Comparison of ENCODE assay signal across 9 cellular contexts in the genomic region with DNA sequence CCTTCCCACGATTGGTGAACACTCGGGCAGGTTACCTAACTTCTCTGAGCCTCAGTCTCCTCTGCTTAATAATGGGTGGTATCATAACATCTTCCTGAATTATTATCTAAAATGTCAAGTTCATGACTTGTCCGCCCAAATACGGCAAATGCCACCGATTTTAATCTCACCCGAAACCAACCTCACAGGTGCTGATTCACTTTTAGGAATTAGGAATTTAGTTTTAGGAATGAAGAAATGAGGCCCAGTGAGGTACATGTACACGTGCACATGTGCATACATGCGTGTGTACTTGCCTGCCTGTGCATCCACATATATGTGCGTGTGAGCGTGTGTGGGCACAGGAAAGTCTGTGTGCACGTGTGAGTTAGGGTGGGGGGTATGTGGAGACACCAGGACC.
DNase-seq lines count a peak whose midpoint lies in the region; ATAC-seq, FAIRE-seq and TF ChIP-seq lines count a peak whose summit lies in the region.
"Had no signal": no experiment of that assay in that cellular context is flagged by ENCODE, and none has a peak within 500 bp of the region (broad histone marks: within the 10 kb centered on the region; RNA-seq: fewer than 3 reads in every experiment).

No MANE protein-coding gene starts in this region.

- TF ChIP-seq CTCF in HepG2 (CRISPR knock-in tag; IDR thresholded peaks at IDR 0.05) (no peak), right lobe of liver (IDR thresholded peaks at IDR 0.05) (no peak), OCI-LY3 (IDR thresholded peaks at IDR 0.05; ENCODE audit: low read depth, low read length) (no peak), smooth muscle cell (IDR thresholded peaks at IDR 0.05; ENCODE audit: borderline replicate concordance, insufficient read depth, poor library complexity, severe bottlenecking) (no peak)

- H2BK120ac ChIP-seq in trophoblast cell (ENCODE audit: insufficient read depth, low read length, poor library complexity), result no peak overlapping the region

- H4K8ac ChIP-seq in trophoblast cell (ENCODE audit: low read depth, low read length), result no peak overlapping the region

- H3K36me3 ChIP-seq in HepG2 (replicated peaks in 1 of 2; ENCODE audit: control insufficient read depth in 1 of 2, insufficient read depth in 2 of 2, low read length in 2 of 2), result no peaks in the 10 kb centered on the region
- no peaks in the 10 kb centered on the region for H3K36me3 ChIP-seq in right lobe of liver
- no peaks in the 10 kb centered on the region for H3K36me3 ChIP-seq in OCI-LY3 (replicated peaks; ENCODE audit: low read depth, low read length)
- no peaks in the 10 kb centered on the region for H3K36me3 ChIP-seq in trophoblast cell (ENCODE audit: control insufficient read depth in 1 of 2, insufficient read depth in 2 of 2, low read length in 2 of 2)
- no peaks in the 10 kb centered on the region for H3K36me3 ChIP-seq in effector memory CD4-positive, alpha-beta T cell (ENCODE audit: control insufficient read depth, insufficient read depth, low read length)
- no peaks in the 10 kb centered on the region for H3K36me3 ChIP-seq in smooth muscle cell (ENCODE audit: low read depth)

- CTCF ChIA-PET in HepG2 (lab: Yijun Ruan, JAX; ENCODE audit: low intra/inter-chr PET ratio, low total read pairs), result interaction anchor here (0.9 to 3.5 kb wide), 6 partner anchors 10 to 372 kb away, joined by 3 to 36 read pairs (median 6); no protein-coding TSS in a partner anchor

- no peak overlapping the region for H3K4me3 ChIP-seq in HepG2 (replicated peaks in 1 of 3; ENCODE audit: insufficient read depth in 1 of 3, low read depth in 2 of 3, low read length in 3 of 3)
- no peak overlapping the region for H3K4me3 ChIP-seq in right lobe of liver
- no peak overlapping the region for H3K4me3 ChIP-seq in OCI-LY3 (ENCODE audit: low read length)
- H3K4me3 ChIP-seq in trophoblast cell (ENCODE audit: low read depth, low read length), result peak overlapping the region; percentile 32
- no peak overlapping the region for H3K4me3 ChIP-seq in effector memory CD4-positive, alpha-beta T cell (ENCODE audit: insufficient read depth, low read depth, low read length, poor library complexity, severe bottlenecking)
- H3K4me3 ChIP-seq in smooth muscle cell, result no peak overlapping the region
- H3K4me3 ChIP-seq: GM23248, K562 had no signal

- in situ Hi-C loops in HepG2 (cut with HindIII; ENCODE audit: extremely low pct_ligation_motif_present, low pct_unique_long_range_greater_than_20kb), result no loop called here

- no TSS peak for BruUV-seq in HepG2 (replicated peaks; lab: Mats Ljungman, UMichigan)

- no peaks in the 10 kb centered on the region for H3K79me1 ChIP-seq in trophoblast cell (ENCODE audit: low read length)

- H3K23ac ChIP-seq in trophoblast cell (ENCODE audit: low read length), result no peak overlapping the region

- no peak for DNase-seq in HepG2 (ENCODE audit: low spot score)
- no peak for DNase-seq in right lobe of liver
- no peak for DNase-seq in trophoblast cell
- no peak for DNase-seq in effector memory CD4-positive, alpha-beta T cell
- DNase-seq in smooth muscle cell (lab: John Stamatoyannopoulos, UW; ENCODE audit: unreplicated experiment), result no peak

- H2AFZ ChIP-seq in HepG2 (ENCODE audit: low read length), result no peak overlapping the region
- no peak overlapping the region for H2AFZ ChIP-seq in OCI-LY3 (ENCODE audit: low read depth, low read length)
- H2AFZ ChIP-seq in trophoblast cell (ENCODE audit: insufficient read depth, low read length, poor library complexity), result no peak overlapping the region
- H2AFZ ChIP-seq in smooth muscle cell (ENCODE audit: low read depth), result no peak overlapping the region
- H2AFZ ChIP-seq: GM23248 had no signal

- H3K27ac ChIP-seq in HepG2 (ENCODE audit: extremely low read length, insufficient read depth, low read length) (no peak overlapping the region), right lobe of liver (no peak overlapping the region), OCI-LY3 (ENCODE audit: low read length) (no peak overlapping the region), trophoblast cell (ENCODE audit: low read depth, low read length) (no peak overlapping the region), smooth muscle cell (ENCODE audit: low read depth) (no peak overlapping the region)
- no peak overlapping the region for H3K27ac ChIP-seq in effector memory CD4-positive, alpha-beta T cell (ENCODE audit: insufficient read depth, low read length, poor library complexity, severe bottlenecking)
- H3K27ac ChIP-seq: GM23248 had no signal

- POLR2A ChIA-PET in HepG2 (lab: Yijun Ruan, JAX), result no interaction called here

- intact Hi-C loops in HepG2 (cut with micrococcal nuclease; ENCODE audit: unreplicated experiment) (no loop called here), right lobe of liver (cut with DNase I) (loop anchor here in 1 of 2 donors (5.0 kb wide), 1 partner anchor 204 kb away; no protein-coding TSS in a partner anchor)

- TF ChIP-seq POLR2A in HepG2 (IDR thresholded peaks at IDR 0.05; ENCODE audit: insufficient read depth in 1 of 2, low read depth in 2 of 2, low read length in 2 of 2) (no peak), right lobe of liver (IDR thresholded peaks at IDR 0.05) (no peak)

- no peak for TF ChIP-seq EP300 in HepG2 (IDR thresholded peaks at IDR 0.05; ENCODE audit: low read depth in 2 of 2, low read length in 2 of 2)
- no peak for TF ChIP-seq EP300 in HepG2 (CRISPR knock-in tag; IDR thresholded peaks at IDR 0.05; ENCODE audit: borderline replicate concordance)

- no peak overlapping the region for H3K9ac ChIP-seq in HepG2 (ENCODE audit: insufficient read depth, low read depth, low read length)
- H3K9ac ChIP-seq in OCI-LY3 (ENCODE audit: low read length), result no peak overlapping the region
- no peak overlapping the region for H3K9ac ChIP-seq in trophoblast cell (ENCODE audit: low read length)
- H3K9ac ChIP-seq in smooth muscle cell (ENCODE audit: low read depth), result no peak overlapping the region
- H3K9ac ChIP-seq: GM23248 had no signal

- H3K18ac ChIP-seq in trophoblast cell (ENCODE audit: low read length), result no peak overlapping the region

- no peak overlapping the region for H2BK12ac ChIP-seq in trophoblast cell (ENCODE audit: low read length)

- FAIRE-seq in HepG2 (lab: Jason Lieb, UNC), result no peak

- ATAC-seq in HepG2, result no peak
- no peak for ATAC-seq in right lobe of liver
- ATAC-seq in GM19397 (IDR thresholded peaks at IDR 0.05; ENCODE audit: unreplicated experiment), result no peak

- peaks cover 4% of the 10 kb centered on the region; the same call in 1 of the 2 replicates for H4K20me1 ChIP-seq in HepG2 (ENCODE audit: insufficient read depth, low read length)
- no peaks in the 10 kb centered on the region for H4K20me1 ChIP-seq in OCI-LY3 (ENCODE audit: insufficient read depth, low read length)
- no peaks in the 10 kb centered on the region for H4K20me1 ChIP-seq in smooth muscle cell (ENCODE audit: low read depth)

- H3K9me3 ChIP-seq in HepG2 (ENCODE audit: low read length) (no peaks in the 10 kb centered on the region), right lobe of liver (no peaks in the 10 kb centered on the region), OCI-LY3 (ENCODE audit: insufficient read depth, low read length) (no peaks in the 10 kb centered on the region), trophoblast cell (ENCODE audit: insufficient read depth, low read depth, low read length) (peaks cover 2% of the 10 kb centered on the region), smooth muscle cell (replicated peaks; ENCODE audit: low read depth) (no peaks in the 10 kb centered on the region)
- no peaks in the 10 kb centered on the region for H3K9me3 ChIP-seq in effector memory CD4-positive, alpha-beta T cell (ENCODE audit: control insufficient read depth, low read length)

- no peak for TF ChIP-seq RAD21 in HepG2 (CRISPR knock-in tag; IDR thresholded peaks at IDR 0.05)

- peaks cover 22 to 83% of the 10 kb centered on the region in 2 experiments for H3K27me3 ChIP-seq in HepG2 (ENCODE audit: control insufficient read depth in 1 of 2, insufficient read depth in 2 of 2, low read length in 2 of 2)
- peaks cover 0 to 5% of the 10 kb centered on the region in 2 donors for H3K27me3 ChIP-seq in right lobe of liver
- H3K27me3 ChIP-seq in OCI-LY3 (ENCODE audit: low read depth, low read length), result peaks cover 46% of the 10 kb centered on the region
- H3K27me3 ChIP-seq in trophoblast cell (ENCODE audit: insufficient read depth, low read length), result no peaks in the 10 kb centered on the region
- peaks cover 13% of the 10 kb centered on the region for H3K27me3 ChIP-seq in effector memory CD4-positive, alpha-beta T cell (replicated peaks; ENCODE audit: control insufficient read depth, insufficient read depth, low read length, poor library complexity, severe bottlenecking)
- H3K27me3 ChIP-seq in smooth muscle cell (ENCODE audit: low read depth), result peaks cover 60% of the 10 kb centered on the region

- H3K4me2 ChIP-seq in HepG2 (ENCODE audit: low read depth, low read length) (no peak overlapping the region), OCI-LY3 (ENCODE audit: low read length) (peak overlapping the region; percentile 3; the same call in 1 of the 2 replicates), trophoblast cell (ENCODE audit: low read length) (no peak overlapping the region), smooth muscle cell (no peak overlapping the region)

- no peak overlapping the region for H2AK5ac ChIP-seq in trophoblast cell (ENCODE audit: low read length)

- H3K79me2 ChIP-seq in HepG2 (ENCODE audit: insufficient read depth, low read length), result no peaks in the 10 kb centered on the region
- no peaks in the 10 kb centered on the region for H3K79me2 ChIP-seq in OCI-LY3 (ENCODE audit: low read length)
- H3K79me2 ChIP-seq in trophoblast cell (ENCODE audit: control insufficient read depth, insufficient read depth, low read length, poor library complexity), result no peaks in the 10 kb centered on the region
- H3K79me2 ChIP-seq in smooth muscle cell (ENCODE audit: low read depth), result no peaks in the 10 kb centered on the region

- H4K91ac ChIP-seq in trophoblast cell (ENCODE audit: low read depth, low read length), result no peak overlapping the region

- H3K4me1 ChIP-seq in HepG2 (ENCODE audit: insufficient read depth, low read length) (no peaks in the 10 kb centered on the region), right lobe of liver (no peaks in the 10 kb centered on the region), OCI-LY3 (ENCODE audit: low read length) (no peaks in the 10 kb centered on the region), trophoblast cell (ENCODE audit: control insufficient read depth in 1 of 2, insufficient read depth in 2 of 2, low read length in 2 of 2) (no peaks in the 10 kb centered on the region), smooth muscle cell (ENCODE audit: low read depth) (no peaks in the 10 kb centered on the region)
- no peaks in the 10 kb centered on the region for H3K4me1 ChIP-seq in effector memory CD4-positive, alpha-beta T cell (ENCODE audit: control insufficient read depth, insufficient read depth, low read length, poor library complexity, severe bottlenecking)

- H3F3A ChIP-seq in smooth muscle cell (ENCODE audit: low read depth), result no peaks in the 10 kb centered on the region

- no peak overlapping the region for H3K4ac ChIP-seq in trophoblast cell (ENCODE audit: low read depth, low read length)

- no peak overlapping the region for H4K12ac ChIP-seq in trophoblast cell (ENCODE audit: low read depth, low read length)

- H2BK5ac ChIP-seq in trophoblast cell (ENCODE audit: low read depth, low read length, poor library complexity), result no peak overlapping the region

- 45% methylated on average over 11 of the region's 11 CpGs for WGBS in HepG2 (ENCODE audit: low lambda C conversion rate)
- WGBS in right lobe of liver (ENCODE audit: insufficient coverage, low coverage, low lambda C conversion rate, missing lambda C conversion rate), result 32% methylated on average over 11 of the region's 11 CpGs
- no CpG with 5 or more reads among the region's 11 CpGs for WGBS in trophoblast cell (ENCODE audit: extremely low coverage, insufficient coverage, insufficient read length)
- 72% methylated on average over 11 of the region's 11 CpGs for WGBS in smooth muscle cell (ENCODE audit: low lambda C conversion rate)

- H3K14ac ChIP-seq in trophoblast cell (ENCODE audit: low read length), result no peak overlapping the region
